20 cellular contexts compared by ENCODE assay signal in the genomic region with DNA sequence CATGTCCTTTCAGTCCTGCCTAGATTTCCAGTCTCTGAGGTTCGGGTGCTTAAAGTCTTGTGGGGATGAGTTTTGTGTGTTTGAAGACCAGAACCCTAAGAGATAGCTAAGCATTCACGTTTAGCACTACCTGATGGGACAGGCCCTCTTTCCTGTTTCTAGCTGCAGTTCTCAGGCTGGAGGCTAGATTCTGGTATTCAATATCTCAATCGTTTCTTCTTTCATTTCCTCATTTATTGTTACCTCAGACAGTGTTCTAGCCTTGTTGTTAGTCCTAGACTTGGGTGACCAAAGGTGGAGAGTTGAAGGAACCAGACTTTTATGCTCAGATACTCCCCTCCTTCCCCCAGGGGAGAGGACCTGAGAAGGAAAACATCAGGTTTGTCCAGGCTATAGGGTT. TPM values are rescaled to one million over a fixed set of nuclear protein-coding genes. Genes with fewer than 3 reads are reported as not detected.
A peak's percentile ranks its signal among the peaks of the same experiment; 100 is the strongest.
DNase-seq lines count a peak whose midpoint lies in the region; ATAC-seq and TF ChIP-seq lines count a peak whose summit lies in the region.
"Had no signal": no experiment of that assay in that cellular context is flagged by ENCODE, and none has a peak within 500 bp of the region (broad histone marks: within the 10 kb centered on the region; RNA-seq: fewer than 3 reads in every experiment).

No MANE protein-coding gene starts in this region.

- H4K8ac ChIP-seq in trophoblast cell (ENCODE audit: low read depth, low read length), result no peak overlapping the region

- H4K12ac ChIP-seq in trophoblast cell (ENCODE audit: low read depth, low read length), result no peak overlapping the region

- no peak overlapping the region for H3K4me3 Mint-ChIP-seq in activated CD8-positive, alpha-beta T cell treated with anti-CD3 and anti-CD28 coated beads, Interleukin-2, amount 10 ng/mL, durations not matched to agents 7 days and 5 days
- H3K4me3 Mint-ChIP-seq in activated CD8-positive, alpha-beta T cell treated with anti-CD3 and anti-CD28 coated beads for 36 hours, result no peak overlapping the region
- no peak overlapping the region for H3K4me3 Mint-ChIP-seq in CD8-positive, alpha-beta memory T cell
- H3K4me3 Mint-ChIP-seq in activated B cell treated with CpG ODN at 0.5 μM for 24 hours, result no peak overlapping the region

- no peak overlapping the region for H2AFZ ChIP-seq in trophoblast cell (ENCODE audit: insufficient read depth, low read length, poor library complexity)
- H2AFZ ChIP-seq: GM23248 had no signal

- H3K9me3 Mint-ChIP-seq in activated CD8-positive, alpha-beta T cell treated with anti-CD3 and anti-CD28 coated beads, Interleukin-2, amount 10 ng/mL, durations not matched to agents 7 days and 5 days (ENCODE audit: insufficient read depth), result no peaks in the 10 kb centered on the region
- H3K9me3 Mint-ChIP-seq in activated CD8-positive, alpha-beta T cell treated with anti-CD3 and anti-CD28 coated beads for 36 hours, result no peaks in the 10 kb centered on the region
- H3K9me3 Mint-ChIP-seq in CD8-positive, alpha-beta memory T cell, result no peaks in the 10 kb centered on the region
- H3K9me3 Mint-ChIP-seq in activated B cell treated with CpG ODN at 0.5 μM for 24 hours, result no peaks in the 10 kb centered on the region

- TF ChIP-seq CTCF in activated CD8-positive, alpha-beta T cell treated with anti-CD3 and anti-CD28 coated beads for 36 hours (IDR thresholded peaks at IDR 0.05), result no peak
- TF ChIP-seq CTCF in activated B cell treated with CpG ODN at 0.5 μM for 24 hours (IDR thresholded peaks at IDR 0.05) (no peak), prostate gland (IDR thresholded peaks at IDR 0.05) (no peak)

- H3K18ac ChIP-seq in trophoblast cell (ENCODE audit: low read length), result no peak overlapping the region

- H3K9ac ChIP-seq in trophoblast cell (ENCODE audit: low read length), result no peak overlapping the region
- H3K9ac ChIP-seq: GM23248 had no signal

- no peak overlapping the region for H2BK12ac ChIP-seq in trophoblast cell (ENCODE audit: low read length)

- no peak overlapping the region for H2BK5ac ChIP-seq in trophoblast cell (ENCODE audit: low read depth, low read length, poor library complexity)

- no CpG with 5 or more reads among the region's 3 CpGs for WGBS in trophoblast cell (ENCODE audit: extremely low coverage, insufficient coverage, insufficient read length)
- 87% methylated on average over 3 of the region's 3 CpGs for WGBS in prostate gland

- peaks cover 1% of the 10 kb centered on the region for H3K79me1 ChIP-seq in trophoblast cell (ENCODE audit: low read length)

- H3K4me1 Mint-ChIP-seq in activated CD8-positive, alpha-beta T cell treated with anti-CD3 and anti-CD28 coated beads, Interleukin-2, amount 10 ng/mL, durations not matched to agents 7 days and 5 days (ENCODE audit: low read depth), result peaks cover 2% of the 10 kb centered on the region
- H3K4me1 Mint-ChIP-seq in activated CD8-positive, alpha-beta T cell treated with anti-CD3 and anti-CD28 coated beads for 36 hours (ENCODE audit: low read depth), result no peaks in the 10 kb centered on the region
- peaks cover 0 to 3% (median 0%) of the 10 kb centered on the region in 3 donors for H3K4me1 Mint-ChIP-seq in CD8-positive, alpha-beta memory T cell
- H3K4me1 Mint-ChIP-seq in activated B cell treated with CpG ODN at 0.5 μM for 24 hours, result peaks cover 22% of the 10 kb centered on the region

- H3K27ac ChIP-seq in CD8-positive, alpha-beta memory T cell (ENCODE audit: low read depth, low read length), result no peak overlapping the region
- H3K27ac ChIP-seq in trophoblast cell (ENCODE audit: low read depth, low read length) (no peak overlapping the region), prostate gland (no peak overlapping the region)
- H3K27ac ChIP-seq: GM23248 had no signal

- H3K27me3 ChIP-seq in CD8-positive, alpha-beta memory T cell (ENCODE audit: insufficient read depth, low read length, poor library complexity, severe bottlenecking), result no peaks in the 10 kb centered on the region
- H3K27me3 ChIP-seq in trophoblast cell (ENCODE audit: insufficient read depth, low read length), result no peaks in the 10 kb centered on the region
- H3K27me3 ChIP-seq in prostate gland (replicated peaks; ENCODE audit: insufficient read depth), result no peaks in the 10 kb centered on the region

- H3K36me3 Mint-ChIP-seq in activated CD8-positive, alpha-beta T cell treated with anti-CD3 and anti-CD28 coated beads, Interleukin-2, amount 10 ng/mL, durations not matched to agents 7 days and 5 days (ENCODE audit: low read depth), result peaks cover 18% of the 10 kb centered on the region
- peaks cover 7% of the 10 kb centered on the region for H3K36me3 Mint-ChIP-seq in activated CD8-positive, alpha-beta T cell treated with anti-CD3 and anti-CD28 coated beads for 36 hours (ENCODE audit: low read depth)
- H3K36me3 Mint-ChIP-seq in CD8-positive, alpha-beta memory T cell, result peaks cover 0 to 41% (median 3%) of the 10 kb centered on the region in 3 donors
- peaks cover 10% of the 10 kb centered on the region for H3K36me3 Mint-ChIP-seq in activated B cell treated with CpG ODN at 0.5 μM for 24 hours (ENCODE audit: low read depth)

- H3K4me3 ChIP-seq in CD8-positive, alpha-beta memory T cell (ENCODE audit: low read length), result no peak overlapping the region
- H3K4me3 ChIP-seq in trophoblast cell (ENCODE audit: low read depth, low read length) (no peak overlapping the region), prostate gland (no peak overlapping the region)
- H3K4me3 ChIP-seq: GM23248 had no signal

- no peak for TF ChIP-seq POLR2A in prostate gland (IDR thresholded peaks at IDR 0.05)

- DNase-seq in activated CD8-positive, alpha-beta T cell treated with anti-CD3 and anti-CD28 coated beads, Interleukin-2, amount 10 ng/mL, durations not matched to agents 7 days and 5 days, result no peak
- no peak for DNase-seq in activated CD8-positive, alpha-beta T cell treated with anti-CD3 and anti-CD28 coated beads for 36 hours
- DNase-seq in CD8-positive, alpha-beta memory T cell, result no peak
- no peak for DNase-seq in activated B cell treated with CpG ODN at 0.5 μM for 24 hours
- DNase-seq in trophoblast cell, result no peak
- no peak for DNase-seq in NCI-H1092 treated with DMSO at 0.1 percent for 48 hours (lab: John Stamatoyannopoulos, UW)
- DNase-seq in prostate gland (ENCODE audit: low spot score), result no peak
- DNase-seq in NCI-H1048 (lab: John Stamatoyannopoulos, UW), result no peak
- DNase-seq: C1 segment of cervical spinal cord, DMS79 treated with DMSO at 0.1 percent for 48 hours, GM23248, NCI-H1417, NCI-H1930, NCI-H2171, NCI-H774, SIG-M5 had no signal

- no peak overlapping the region for H2BK120ac ChIP-seq in trophoblast cell (ENCODE audit: insufficient read depth, low read length, poor library complexity)

- ATAC-seq in activated CD8-positive, alpha-beta T cell treated with anti-CD3 and anti-CD28 coated beads, Interleukin-2, amount 10 ng/mL, durations not matched to agents 7 days and 5 days, result no peak
- no peak for ATAC-seq in activated CD8-positive, alpha-beta T cell treated with anti-CD3 and anti-CD28 coated beads for 36 hours
- ATAC-seq in activated B cell treated with CpG ODN at 0.5 μM for 24 hours (ENCODE audit: low read depth), result peak; percentile 42
- ATAC-seq: HCT116 had no signal

- H3K4me2 ChIP-seq in trophoblast cell (ENCODE audit: low read length), result no peak overlapping the region

- H3K79me2 ChIP-seq in trophoblast cell (ENCODE audit: control insufficient read depth, insufficient read depth, low read length, poor library complexity), result no peaks in the 10 kb centered on the region

- POLR2A ChIA-PET in activated CD8-positive, alpha-beta T cell treated with anti-CD3 and anti-CD28 coated beads, Interleukin-2, amount 10 ng/mL, durations not matched to agents 7 days and 5 days (lab: Charles Lee), result no interaction called here
- POLR2A ChIA-PET in activated CD8-positive, alpha-beta T cell treated with anti-CD3 and anti-CD28 coated beads for 36 hours (lab: Charles Lee), result interaction anchor here (1.0 kb wide), 1 partner anchor 10 kb away, joined by 4 read pairs; no protein-coding TSS in a partner anchor
- POLR2A ChIA-PET in CD8-positive, alpha-beta memory T cell (lab: Charles Lee), result no interaction called here
- POLR2A ChIA-PET in activated B cell treated with CpG ODN at 0.5 μM for 24 hours (lab: Charles Lee), result no interaction called here

- no peak overlapping the region for H3K4ac ChIP-seq in trophoblast cell (ENCODE audit: low read depth, low read length)

- H3K9me3 ChIP-seq in CD8-positive, alpha-beta memory T cell (ENCODE audit: low read length), result no peaks in the 10 kb centered on the region
- H3K9me3 ChIP-seq in trophoblast cell (ENCODE audit: insufficient read depth, low read depth, low read length), result no peaks in the 10 kb centered on the region
- H3K9me3 ChIP-seq in prostate gland, result no peaks in the 10 kb centered on the region

- no peaks in the 10 kb centered on the region for H3K4me1 ChIP-seq in CD8-positive, alpha-beta memory T cell (ENCODE audit: insufficient read depth, low read length)
- H3K4me1 ChIP-seq in trophoblast cell (ENCODE audit: control insufficient read depth in 1 of 2, insufficient read depth in 2 of 2, low read length in 2 of 2) (peaks cover 9 to 10% of the 10 kb centered on the region in 2 experiments), prostate gland (replicated peaks) (no peaks in the 10 kb centered on the region)

- H3K36me3 ChIP-seq in CD8-positive, alpha-beta memory T cell (ENCODE audit: insufficient read depth, low read length), result no peaks in the 10 kb centered on the region
- H3K36me3 ChIP-seq in trophoblast cell (ENCODE audit: control insufficient read depth in 1 of 2, insufficient read depth in 2 of 2, low read length in 2 of 2) (peaks cover 18 to 35% of the 10 kb centered on the region in 2 experiments), prostate gland (peaks cover 4 to 8% of the 10 kb centered on the region in 2 donors)

- intact Hi-C loops in activated CD8-positive, alpha-beta T cell treated with anti-CD3 and anti-CD28 coated beads for 36 hours (cut with micrococcal nuclease), result no loop called here
- intact Hi-C loops in activated B cell treated with CpG ODN at 0.5 μM for 24 hours (cut with micrococcal nuclease) (no loop called here), prostate gland (cut with DNase I) (no loop called here)

- no peak overlapping the region for H4K91ac ChIP-seq in trophoblast cell (ENCODE audit: low read depth, low read length)

- H3K14ac ChIP-seq in trophoblast cell (ENCODE audit: low read length), result no peak overlapping the region

- H3K27ac Mint-ChIP-seq in activated CD8-positive, alpha-beta T cell treated with anti-CD3 and anti-CD28 coated beads, Interleukin-2, amount 10 ng/mL, durations not matched to agents 7 days and 5 days, result peak overlapping the region; percentile 39
- H3K27ac Mint-ChIP-seq in activated CD8-positive, alpha-beta T cell treated with anti-CD3 and anti-CD28 coated beads for 36 hours, result no peak overlapping the region
- peak overlapping the region in 7 of 8 donors; percentile 20 to 86 (median 68) for H3K27ac Mint-ChIP-seq in CD8-positive, alpha-beta memory T cell
- H3K27ac Mint-ChIP-seq in activated B cell treated with CpG ODN at 0.5 μM for 24 hours, result peak overlapping the region; percentile 65

- H3K27me3 Mint-ChIP-seq in activated CD8-positive, alpha-beta T cell treated with anti-CD3 and anti-CD28 coated beads, Interleukin-2, amount 10 ng/mL, durations not matched to agents 7 days and 5 days (ENCODE audit: low read depth), result no peaks in the 10 kb centered on the region
- no peaks in the 10 kb centered on the region for H3K27me3 Mint-ChIP-seq in activated CD8-positive, alpha-beta T cell treated with anti-CD3 and anti-CD28 coated beads for 36 hours
- no peaks in the 10 kb centered on the region for H3K27me3 Mint-ChIP-seq in CD8-positive, alpha-beta memory T cell
- H3K27me3 Mint-ChIP-seq in activated B cell treated with CpG ODN at 0.5 μM for 24 hours, result no peaks in the 10 kb centered on the region

- peak overlapping the region; percentile 22 for H3K23ac ChIP-seq in trophoblast cell (ENCODE audit: low read length)

- H2AK5ac ChIP-seq in trophoblast cell (ENCODE audit: low read length), result no peak overlapping the region

- CTCF ChIA-PET in activated CD8-positive, alpha-beta T cell treated with anti-CD3 and anti-CD28 coated beads, Interleukin-2, amount 10 ng/mL, durations not matched to agents 7 days and 5 days (lab: Charles Lee), result no interaction called here
- CTCF ChIA-PET in activated CD8-positive, alpha-beta T cell treated with anti-CD3 and anti-CD28 coated beads for 36 hours (lab: Charles Lee), result interaction anchor here (0.6 to 4.3 kb wide), 2 partner anchors 10 to 381 kb away, joined by 3 to 42 read pairs; no protein-coding TSS in a partner anchor
- CTCF ChIA-PET in CD8-positive, alpha-beta memory T cell (lab: Charles Lee), result no interaction called here
- CTCF ChIA-PET in activated B cell treated with CpG ODN at 0.5 μM for 24 hours (lab: Charles Lee), result interaction anchor here (1.6 kb wide), 1 partner anchor 9 kb away, joined by 3 read pairs; no protein-coding TSS in a partner anchor

RNA-seq across cellular contexts. Expression of a gene that starts 16.8 kb away (rescaled TPM):
- 10 to 100 TPM; 72.1 to 74.5 TPM for total RNA-seq in activated CD8-positive, alpha-beta T cell treated with anti-CD3 and anti-CD28 coated beads, Interleukin-2, amount 10 ng/mL, durations not matched to agents 7 days and 5 days
- 10 to 100 TPM; 56.0 to 60.3 TPM for total RNA-seq in activated CD8-positive, alpha-beta T cell treated with anti-CD3 and anti-CD28 coated beads for 36 hours
- total RNA-seq in CD8-positive, alpha-beta memory T cell, result 10 to 100 TPM; 34.8 to 42.2 TPM
- 17.2 TPM for polyA plus RNA-seq in CD8-positive, alpha-beta memory T cell
- total RNA-seq in activated B cell treated with CpG ODN at 0.5 μM for 24 hours (49.6 and 54.7 TPM in 2 replicates), prostate gland (10 to 100 TPM; 35.2 to 36.9 TPM)
- polyA plus RNA-seq in trophoblast cell (2013), result 11.3 TPM in 2 replicates

RNA-seq across cellular contexts. Expression of a gene that starts 34.2 kb away (rescaled TPM):
- not detected for total RNA-seq in activated CD8-positive, alpha-beta T cell treated with anti-CD3 and anti-CD28 coated beads, Interleukin-2, amount 10 ng/mL, durations not matched to agents 7 days and 5 days
- total RNA-seq in activated CD8-positive, alpha-beta T cell treated with anti-CD3 and anti-CD28 coated beads for 36 hours, result not detected
- total RNA-seq in CD8-positive, alpha-beta memory T cell, result not detected
- polyA plus RNA-seq in CD8-positive, alpha-beta memory T cell, result not detected
- total RNA-seq in activated B cell treated with CpG ODN at 0.5 μM for 24 hours, result not detected in 2 replicates
- polyA plus RNA-seq in trophoblast cell (2013), result 0.04 TPM in 2 replicates
- under 1 TPM; 0.50 to 0.68 TPM for total RNA-seq in prostate gland
- total RNA-seq: NCI-H460 had no signal

RNA-seq across cellular contexts. Expression of a gene that starts 57.2 kb away (rescaled TPM):
- total RNA-seq in activated CD8-positive, alpha-beta T cell treated with anti-CD3 and anti-CD28 coated beads, Interleukin-2, amount 10 ng/mL, durations not matched to agents 7 days and 5 days, result not detected
- total RNA-seq in activated CD8-positive, alpha-beta T cell treated with anti-CD3 and anti-CD28 coated beads for 36 hours, result not detected
- not detected for total RNA-seq in CD8-positive, alpha-beta memory T cell
- polyA plus RNA-seq in CD8-positive, alpha-beta memory T cell, result not detected
- total RNA-seq in activated B cell treated with CpG ODN at 0.5 μM for 24 hours (not detected in 2 replicates), prostate gland (not detected)
- not detected in 2 replicates for polyA plus RNA-seq in trophoblast cell (2013)
- total RNA-seq: A172, GM23248, HT1080, NCI-H460 had no signal
- polyA plus RNA-seq: GM23248 had no signal

Comparison
In these comparisons a context has a peak if more than half of its experiments do, and no peak if none do; other contexts are left out.
1. CTCF ChIA-PET loops: an anchor here in activated CD8-positive, alpha-beta T cell treated with anti-CD3 and anti-CD28 coated beads for 36 hours (0.6 to 4.3 kb wide) and activated B cell treated with CpG ODN at 0.5 μM for 24 hours (1.6 kb wide); none called in activated CD8-positive, alpha-beta T cell treated with anti-CD3 and anti-CD28 coated beads, Interleukin-2, amount 10 ng/mL, durations not matched to agents 7 days and 5 days and CD8-positive, alpha-beta memory T cell.